In genomic region chr6:143510991-143511891, GRCh38 we compare ENCODE assay signal across 1 cellular context.
TF ChIP-seq lines count a peak whose summit lies in the region.

Gene FUCA2 (minus strand): TSS chr6:143511720. CDS start chr6:143511634, 86 bp downstream.

TF ChIP-seq in K562, 482 proteins besides CTCF, POLR2A, EP300 and RAD21 (continued from another document and continues in another):
- TF ChIP-seq MGA (IDR thresholded peaks at IDR 0.05) (peak; percentile 95), ZBTB5 (IDR thresholded peaks at IDR 0.05) (peak; percentile 15; the same call in 1 of the 2 replicates), ZNF316 (IDR thresholded peaks at IDR 0.05) (peak; percentile 49; the same call in 1 of the 2 replicates), TBP (optimal IDR thresholded peaks at IDR 0.05; ENCODE audit: low read depth, low read length) (peak; percentile 90), CCAR2 (IDR thresholded peaks at IDR 0.05; ENCODE audit: low read depth, low read length) (no peak), FOXA1 (IDR thresholded peaks at IDR 0.05; ENCODE audit: borderline replicate concordance) (no peak), TFAM (CRISPR knock-in tag; conservative IDR thresholded peaks at IDR 0.05) (no peak), ZNF41 (CRISPR knock-in tag; conservative IDR thresholded peaks at IDR 0.05) (no peak; the same call in 1 of the 2 replicates), MAFF (IDR thresholded peaks at IDR 0.05; ENCODE audit: low read length) (no peak), ZNF696 (CRISPR knock-in tag; conservative IDR thresholded peaks at IDR 0.05) (no peak), NBN (IDR thresholded peaks at IDR 0.05; ENCODE audit: low read depth) (no peak; the same call in 1 of the 2 replicates), NFIC (IDR thresholded peaks at IDR 0.05) (peak; percentile 98), SREBF1 (IDR thresholded peaks at IDR 0.05; ENCODE audit: borderline replicate concordance, low read depth, low read length) (peak; percentile 34; the same call in 1 of the 2 replicates), RREB1 (CRISPR knock-in tag; IDR thresholded peaks at IDR 0.05) (peak; percentile 94), ZNF511 (CRISPR knock-in tag; IDR thresholded peaks at IDR 0.05) (peak; percentile 98), NR4A1 (CRISPR knock-in tag; IDR thresholded peaks at IDR 0.05) (peak; percentile 40; the same call in 1 of the 2 replicates), NR4A1 (tag; IDR thresholded peaks at IDR 0.05) (peak; percentile 46; the same call in 1 of the 2 replicates), ZNF212 (CRISPR knock-in tag; IDR thresholded peaks at IDR 0.05) (no peak), NRF1 (conservative IDR thresholded peaks at IDR 0.05 in 1 of 2, IDR thresholded peaks at IDR 0.05 in 1 of 2) (peak; percentile 69 to 77), KAT8 (IDR thresholded peaks at IDR 0.05; ENCODE audit: low read depth) (no peak), SNIP1 (IDR thresholded peaks at IDR 0.05; ENCODE audit: low read depth) (no peak), NR1H2 (CRISPR knock-in tag; IDR thresholded peaks at IDR 0.05) (peak; percentile 94; the same call in 1 of the 2 replicates), ATF3 (IDR thresholded peaks at IDR 0.05) (peak; percentile 59), ATF3 (CRISPR knock-in tag; conservative IDR thresholded peaks at IDR 0.05) (peak; percentile 18; the same call in 1 of the 2 replicates), CHD4 (IDR thresholded peaks at IDR 0.05; ENCODE audit: insufficient read depth, insufficient replicate concordance, low read depth, low read length, poor library complexity, severe bottlenecking) (peak; percentile 78), BRCA1 (IDR thresholded peaks at IDR 0.05) (no peak), BRCA1 (CRISPR knock-in tag; IDR thresholded peaks at IDR 0.05) (no peak), HDAC6 (IDR thresholded peaks at IDR 0.05; ENCODE audit: low read depth, low read length) (no peak), CHAMP1 (IDR thresholded peaks at IDR 0.05) (no peak; the same call in 1 of the 2 replicates), MAFK (IDR thresholded peaks at IDR 0.05; ENCODE audit: low read length) (peak; percentile 57), ZNF133 (CRISPR knock-in tag; IDR thresholded peaks at IDR 0.05) (peak; percentile 55; the same call in 1 of the 2 replicates), ZNF408 (CRISPR knock-in tag; IDR thresholded peaks at IDR 0.05; ENCODE audit: low read depth) (no peak), ID3 (CRISPR knock-in tag; IDR thresholded peaks at IDR 0.05) (no peak), ID3 (tag; IDR thresholded peaks at IDR 0.05) (peak; percentile 61; the same call in 1 of the 2 replicates), KLF1 (tag; IDR thresholded peaks at IDR 0.05) (peak; percentile 32; the same call in 1 of the 2 replicates), ETV6 (IDR thresholded peaks at IDR 0.05; ENCODE audit: borderline replicate concordance in 1 of 2, low read depth in 2 of 2, low read length in 1 of 2) (no peak; a peak in 1 of 4 replicates), ETV6 (CRISPR knock-in tag; IDR thresholded peaks at IDR 0.05; ENCODE audit: borderline replicate concordance) (peak; percentile 87; the same call in 1 of the 2 replicates)
